Comparison of ENCODE assay signal across 14 cellular contexts in genomic region chr6:33718713-33719112, GRCh38. TPM values are rescaled to one million over a fixed set of nuclear protein-coding genes. Genes with fewer than 3 reads are reported as not detected.
A peak's percentile ranks its signal among the peaks of the same experiment; 100 is the strongest.
DNase-seq lines count a peak whose midpoint lies in the region; ATAC-seq and TF ChIP-seq lines count a peak whose summit lies in the region.
"Had no signal": no experiment of that assay in that cellular context is flagged by ENCODE, and none has a peak within 500 bp of the region (broad histone marks: within the 10 kb centered on the region; RNA-seq: fewer than 3 reads in every experiment).

No MANE protein-coding gene starts in this region.

- peak; percentile 4 for ATAC-seq in esophagus mucosa
- ATAC-seq in stimulated activated effector memory CD8-positive, alpha-beta T cell treated with anti-CD3 and anti-CD28 coated beads, Interleukin-12 subunit alpha, Interleukin-12 subunit beta, amount 100 ng/mL, for 72 hours, result peak; percentile 52

- DNase-seq in GM12865 (ENCODE audit: low read depth), result peak; percentile 32
- peak; percentile 29 for DNase-seq in NCI-H69 (lab: John Stamatoyannopoulos, UW)
- no peak for DNase-seq in stimulated activated effector memory CD8-positive, alpha-beta T cell treated with anti-CD3 and anti-CD28 coated beads, Interleukin-12 subunit alpha, Interleukin-12 subunit beta, amount 100 ng/mL, for 72 hours (ENCODE audit: low spot score in 2 of 2)
- DNase-seq in NK-92 treated with Interleukin-12 subunit alpha and Interleukin-12 subunit beta, amount 100 ng/mL, for 24 hours (lab: John Stamatoyannopoulos, UW), result no peak
- no peak for DNase-seq in GM20000 (ENCODE audit: low spot score)
- DNase-seq in foreskin fibroblast, result no peak
- no peak for DNase-seq in NCI-H1694 treated with DMSO at 0.1 percent for 48 hours (lab: John Stamatoyannopoulos, UW)
- DNase-seq: activated CD4-positive, alpha-beta T cell treated with anti-CD3 and anti-CD28 coated beads, Interleukin-2, amount 50 U/mL, for 4 hours; activated naive CD4-positive, alpha-beta T cell treated with Interleukin-2 at 50 U/mL for 16 hours; AML-193; cortex of kidney; foreskin melanocyte; left cardiac atrium had no signal

- no peaks in the 10 kb centered on the region for H3K9me3 Mint-ChIP-seq in stimulated activated effector memory CD8-positive, alpha-beta T cell treated with anti-CD3 and anti-CD28 coated beads, Interleukin-12 subunit alpha, Interleukin-12 subunit beta, amount 100 ng/mL, for 72 hours

- no peaks in the 10 kb centered on the region for H3K36me3 Mint-ChIP-seq in stimulated activated effector memory CD8-positive, alpha-beta T cell treated with anti-CD3 and anti-CD28 coated beads, Interleukin-12 subunit alpha, Interleukin-12 subunit beta, amount 100 ng/mL, for 72 hours

- H3K4me1 Mint-ChIP-seq in stimulated activated effector memory CD8-positive, alpha-beta T cell treated with anti-CD3 and anti-CD28 coated beads, Interleukin-12 subunit alpha, Interleukin-12 subunit beta, amount 100 ng/mL, for 72 hours, result no peaks in the 10 kb centered on the region

- no peak overlapping the region for H3K4me3 ChIP-seq in GM12865 (ENCODE audit: low read depth, low read length)
- H3K4me3 ChIP-seq in foreskin fibroblast (ENCODE audit: low read depth in 1 of 2, low read length in 2 of 2), result no peak overlapping the region

- TF ChIP-seq CTCF in GM12865 (IDR thresholded peaks at IDR 0.05; ENCODE audit: insufficient read depth, low read depth, low read length, missing control alignments) (no peak), GM20000 (IDR thresholded peaks at IDR 0.05; ENCODE audit: extremely low read depth, missing control alignments) (no peak), foreskin fibroblast (IDR thresholded peaks at IDR 0.05; ENCODE audit: low read depth, low read length) (no peak)

- no peak overlapping the region for H3K27ac Mint-ChIP-seq in stimulated activated effector memory CD8-positive, alpha-beta T cell treated with anti-CD3 and anti-CD28 coated beads, Interleukin-12 subunit alpha, Interleukin-12 subunit beta, amount 100 ng/mL, for 72 hours

- H3K4me3 Mint-ChIP-seq in stimulated activated effector memory CD8-positive, alpha-beta T cell treated with anti-CD3 and anti-CD28 coated beads, Interleukin-12 subunit alpha, Interleukin-12 subunit beta, amount 100 ng/mL, for 72 hours, result no peak overlapping the region

RNA-seq across cellular contexts. Expression of gene UQCC2, which starts 7.2 kb away (rescaled TPM):
- 77.6 TPM for total RNA-seq in esophagus mucosa

RNA-seq across cellular contexts. Expression of gene IP6K3, which starts 28.0 kb away (rescaled TPM):
- 0.08 TPM for total RNA-seq in esophagus mucosa

Comparison
In these comparisons a context has a peak if more than half of its experiments do, and no peak if none do; other contexts are left out.
1. DNase-seq: peak in GM12865 (single experiment) and NCI-H69 (single experiment); none in stimulated activated effector memory CD8-positive, alpha-beta T cell treated with anti-CD3 and anti-CD28 coated beads, Interleukin-12 subunit alpha, Interleukin-12 subunit beta, amount 100 ng/mL, for 72 hours (0 of 2), NK-92 treated with Interleukin-12 subunit alpha and Interleukin-12 subunit beta, amount 100 ng/mL, for 24 hours (single experiment), GM20000 (single experiment), foreskin fibroblast (0 of 2) and NCI-H1694 treated with DMSO at 0.1 percent for 48 hours (single experiment).